ENCODE assay signal across 8 cellular contexts in genomic region chr14:22955702-22956575, GRCh38. TPM values are rescaled to one million over a fixed set of nuclear protein-coding genes. Genes with fewer than 3 reads are reported as not detected.
DNase-seq lines count a peak whose midpoint lies in the region; ATAC-seq and TF ChIP-seq lines count a peak whose summit lies in the region.

No MANE protein-coding gene starts in this region.

- H3K27ac Mint-ChIP-seq in naive B cell: peak overlapping the region in 5 of 6 donors; percentile 34 to 93 (median 77)

- H3K27me3 ChIP-seq in BE2C (no peaks in the 10 kb centered on the region), MG63 (no peaks in the 10 kb centered on the region), duodenal mucosa (ENCODE audit: control insufficient read depth in 1 of 2, insufficient read depth in 2 of 2, low read length in 2 of 2) (no peaks in the 10 kb centered on the region)

- H3K27me3 Mint-ChIP-seq in naive B cell: no peaks in the 10 kb centered on the region

- DNase-seq in BE2C (no peak), MG63 (no peak), naive B cell (no peak), NCI-H345 treated with DMSO at 0.1 percent for 48 hours (lab: John Stamatoyannopoulos, UW; ENCODE audit: unreplicated experiment) (no peak), NCI-H2227 treated with DMSO at 0.1 percent for 48 hours (lab: John Stamatoyannopoulos, UW) (no peak), D341Med (ENCODE audit: low spot score) (no peak)
- no peak for DNase-seq in activated CD4-positive, CD25-positive, alpha-beta regulatory T cell treated with anti-CD3 and anti-CD28 coated beads, Interleukin-2, amount 50 U/mL, for 72 hours

- H3K4me1 Mint-ChIP-seq in naive B cell: peaks cover 12 to 19% (median 15%) of the 10 kb centered on the region in 3 donors

- no peak for TF ChIP-seq CTCF in BE2C (IDR thresholded peaks at IDR 0.05; ENCODE audit: low read depth, low read length)

- ATAC-seq in naive B cell (ENCODE audit: low read depth in 2 of 2): no peak

- 0 out of 2 replicates have a peak, but pooled peaks cover 2% of the 10 kb centered on the region for H3K36me3 ChIP-seq in BE2C
- peaks cover 5% of the 10 kb centered on the region; the same call in 1 of the 2 replicates for H3K36me3 ChIP-seq in MG63
- peaks cover 0 to 18% of the 10 kb centered on the region in 2 donors for H3K36me3 ChIP-seq in duodenal mucosa (ENCODE audit: control insufficient read depth in 1 of 2, insufficient read depth in 2 of 2, low read length in 2 of 2)

- H3K36me3 Mint-ChIP-seq in naive B cell: peaks cover 0 to 4% of the 10 kb centered on the region in 2 donors

- H3K27ac ChIP-seq in duodenal mucosa (ENCODE audit: low read depth, low read length): peak overlapping the region; percentile 92

- H3K4me1 ChIP-seq in BE2C (no peaks in the 10 kb centered on the region), duodenal mucosa (ENCODE audit: control insufficient read depth in 1 of 2, insufficient read depth in 2 of 2, low read length in 2 of 2) (peaks cover 9 to 10% of the 10 kb centered on the region in 2 donors)

- peak overlapping the region; percentile 90 to 96 (median 93) for H3K4me3 Mint-ChIP-seq in naive B cell

- H3K9ac ChIP-seq in duodenal mucosa (ENCODE audit: low read depth in 1 of 2, low read length in 2 of 2): peak overlapping the region; percentile 90 to 94

- H3K4me3 ChIP-seq in BE2C (ENCODE audit: low read depth, low read length) (peak overlapping the region; percentile 83), MG63 (peak overlapping the region; percentile 73), duodenal mucosa (ENCODE audit: low read depth in 1 of 2, low read length in 2 of 2) (peak overlapping the region; percentile 81 to 91)

- no peaks in the 10 kb centered on the region for H3K9me3 Mint-ChIP-seq in naive B cell

- H3K9me3 ChIP-seq in BE2C: no peaks in the 10 kb centered on the region
- H3K9me3 ChIP-seq in MG63: no peaks in the 10 kb centered on the region
- H3K9me3 ChIP-seq in duodenal mucosa (ENCODE audit: control insufficient read depth in 1 of 2, low read length in 2 of 2): no peaks in the 10 kb centered on the region

RNA-seq across cellular contexts. Expression of gene HAUS4, which starts 1.0 kb away (rescaled TPM):
- 7.0 TPM for polyA plus RNA-seq in BE2C (2012; ENCODE audit: insufficient read depth, insufficient read length, low read depth)
- 41.3 and 76.1 TPM in 2 replicates for total RNA-seq in MG63 (2014; rRNA removed; shearing (Covaris generic); ENCODE audit: low replicate concordance)
- polyA plus RNA-seq in naive B cell (ENCODE audit: low read depth in 6 of 6): 10 to 100 TPM; 14.8 to 37.6 (median 28.4) TPM

RNA-seq across cellular contexts. Expression of gene AJUBA, which starts 26.4 kb away (rescaled TPM):
- polyA plus RNA-seq in BE2C (2012; ENCODE audit: insufficient read depth, insufficient read length, low read depth): 1.7 TPM
- 60.8 and 69.6 TPM in 2 replicates for total RNA-seq in MG63 (2014; rRNA removed; shearing (Covaris generic); ENCODE audit: low replicate concordance)
- under 1 TPM in 2 of 6 donors, not detected in 4; 0.22 to 0.33 TPM for polyA plus RNA-seq in naive B cell (ENCODE audit: low read depth in 6 of 6)

RNA-seq across cellular contexts. Expression of gene PRMT5, which starts 26.8 kb away (rescaled TPM):
- 449 TPM for polyA plus RNA-seq in BE2C (2012; ENCODE audit: insufficient read depth, insufficient read length, low read depth)
- 99.2 and 100 TPM in 2 replicates for total RNA-seq in MG63 (2014; rRNA removed; shearing (Covaris generic); ENCODE audit: low replicate concordance)
- 10 to 100 TPM; 43.7 to 67.6 (median 49.9) TPM for polyA plus RNA-seq in naive B cell (ENCODE audit: low read depth in 6 of 6)

RNA-seq across cellular contexts. Expression of gene RBM23, which starts 37.0 kb away (rescaled TPM):
- polyA plus RNA-seq in BE2C (2012; ENCODE audit: insufficient read depth, insufficient read length, low read depth): 79.7 TPM
- 25.4 and 27.8 TPM in 2 replicates for total RNA-seq in MG63 (2014; rRNA removed; shearing (Covaris generic); ENCODE audit: low replicate concordance)
- 100 to 1,000 TPM in 1 of 6 donors, 10 to 100 TPM in 5; 67.8 to 123 (median 68.8) TPM for polyA plus RNA-seq in naive B cell (ENCODE audit: low read depth in 6 of 6)

RNA-seq across cellular contexts. Expression of gene C14orf93, which starts 54.0 kb away (rescaled TPM):
- 13.4 TPM for polyA plus RNA-seq in BE2C (2012; ENCODE audit: insufficient read depth, insufficient read length, low read depth)
- 3.7 and 12.3 TPM in 2 replicates for total RNA-seq in MG63 (2014; rRNA removed; shearing (Covaris generic); ENCODE audit: low replicate concordance)
- polyA plus RNA-seq in naive B cell (ENCODE audit: low read depth in 6 of 6): 10 to 100 TPM in 4 of 6 donors, 1 to 10 TPM in 2; 6.8 to 15.4 (median 11.6) TPM
